In genomic region chr2:195360242-195360641, GRCh38 we compare ENCODE assay signal across 24 cellular contexts.
"Had no signal": no experiment of that assay in that cellular context is flagged by ENCODE, and none has a peak within 500 bp of the region (broad histone marks: within the 10 kb centered on the region; RNA-seq: fewer than 3 reads in every experiment).

No MANE protein-coding gene starts in this region.

- H3K4me1 ChIP-seq: esophagus squamous epithelium, left ventricle myocardium inferior, sigmoid colon, upper lobe of right lung had no signal

- H3K27ac ChIP-seq: coronary artery, esophagus squamous epithelium, gastroesophageal sphincter, left ventricle myocardium inferior, sigmoid colon, thyroid gland, upper lobe of right lung, WERI-Rb-1 had no signal

- H3K36me3 Mint-ChIP-seq: mesothelial cell of epicardium, T-cell had no signal

- H3K9me3 Mint-ChIP-seq: endodermal cell had no signal

- H3K36me3 ChIP-seq: esophagus squamous epithelium, gastroesophageal sphincter, left ventricle myocardium inferior, sigmoid colon, thyroid gland, upper lobe of right lung, WERI-Rb-1 had no signal

- H3K27ac Mint-ChIP-seq: activated CD8-positive, alpha-beta T cell treated with anti-CD3 and anti-CD28 coated beads, Interleukin-2, amount 10 ng/mL, durations not matched to agents 7 days and 5 days; activated naive CD8-positive, alpha-beta T cell treated with anti-CD3 and anti-CD28 coated beads, Interleukin-2, amount 10 ng/mL, durations not matched to agents 7 days and 5 days; endodermal cell; mesothelial cell of epicardium; progenitor cell of endocrine pancreas; stimulated activated naive CD8-positive, alpha-beta T cell treated with anti-CD3 and anti-CD28 coated beads, Interleukin-15, Interleukin-2, amounts not matched to agents 100 ng/mL and 50 ng/mL, for 24 hours; T-cell had no signal

- ATAC-seq: activated CD8-positive, alpha-beta T cell treated with anti-CD3 and anti-CD28 coated beads, Interleukin-2, amount 10 ng/mL, durations not matched to agents 7 days and 5 days; gastroesophageal sphincter; naive thymus-derived CD8-positive, alpha-beta T cell; T-cell; upper lobe of right lung had no signal

- H3K27me3 ChIP-seq: esophagus squamous epithelium, gastroesophageal sphincter, sigmoid colon, thyroid gland, upper lobe of right lung had no signal

- H3K27me3 Mint-ChIP-seq: naive thymus-derived CD8-positive, alpha-beta T cell; progenitor cell of endocrine pancreas; stimulated activated naive CD8-positive, alpha-beta T cell treated with anti-CD3 and anti-CD28 coated beads, Interleukin-15, Interleukin-2, amounts not matched to agents 100 ng/mL and 50 ng/mL, for 24 hours; T-cell had no signal

- H3K4me2 ChIP-seq: smooth muscle cell had no signal

- H3K4me1 Mint-ChIP-seq: endodermal cell had no signal

- H3K4me3 ChIP-seq: coronary artery, esophagus squamous epithelium, gastroesophageal sphincter, left ventricle myocardium inferior, sigmoid colon, smooth muscle cell, thyroid gland, upper lobe of right lung had no signal

- H3K4me3 Mint-ChIP-seq: activated CD8-positive, alpha-beta T cell treated with anti-CD3 and anti-CD28 coated beads, Interleukin-2, amount 10 ng/mL, durations not matched to agents 7 days and 5 days; activated naive CD8-positive, alpha-beta T cell treated with anti-CD3 and anti-CD28 coated beads, Interleukin-2, amount 10 ng/mL, durations not matched to agents 7 days and 5 days; endodermal cell; mesothelial cell of epicardium; naive thymus-derived CD8-positive, alpha-beta T cell; stimulated activated naive CD8-positive, alpha-beta T cell treated with anti-CD3 and anti-CD28 coated beads, Interleukin-15, Interleukin-2, amounts not matched to agents 100 ng/mL and 50 ng/mL, for 24 hours; T-cell had no signal

- H3K9me3 ChIP-seq: thyroid gland, upper lobe of right lung had no signal

- DNase-seq: activated CD8-positive, alpha-beta T cell treated with anti-CD3 and anti-CD28 coated beads, Interleukin-2, amount 10 ng/mL, durations not matched to agents 7 days and 5 days; activated gamma-delta T cell treated with Interleukin-2 at 50 U/mL for 16 hours; activated naive CD8-positive, alpha-beta T cell treated with anti-CD3 and anti-CD28 coated beads, Interleukin-2, amount 10 ng/mL, durations not matched to agents 7 days and 5 days; cerebellar nuclear complex; endodermal cell; esophagus squamous epithelium; head of caudate nucleus; hypothalamus; left ventricle myocardium inferior; naive thymus-derived CD8-positive, alpha-beta T cell; retina; sigmoid colon; stimulated activated CD4-positive, alpha-beta T cell treated with anti-CD3 and anti-CD28 coated beads, Interleukin-4, amount 100 ng/mL, for 24 hours; substantia nigra; T-cell; thyroid gland; upper lobe of right lung; WERI-Rb-1 had no signal
